Comparison of ENCODE assay signal across 9 cellular contexts in the genomic region with DNA sequence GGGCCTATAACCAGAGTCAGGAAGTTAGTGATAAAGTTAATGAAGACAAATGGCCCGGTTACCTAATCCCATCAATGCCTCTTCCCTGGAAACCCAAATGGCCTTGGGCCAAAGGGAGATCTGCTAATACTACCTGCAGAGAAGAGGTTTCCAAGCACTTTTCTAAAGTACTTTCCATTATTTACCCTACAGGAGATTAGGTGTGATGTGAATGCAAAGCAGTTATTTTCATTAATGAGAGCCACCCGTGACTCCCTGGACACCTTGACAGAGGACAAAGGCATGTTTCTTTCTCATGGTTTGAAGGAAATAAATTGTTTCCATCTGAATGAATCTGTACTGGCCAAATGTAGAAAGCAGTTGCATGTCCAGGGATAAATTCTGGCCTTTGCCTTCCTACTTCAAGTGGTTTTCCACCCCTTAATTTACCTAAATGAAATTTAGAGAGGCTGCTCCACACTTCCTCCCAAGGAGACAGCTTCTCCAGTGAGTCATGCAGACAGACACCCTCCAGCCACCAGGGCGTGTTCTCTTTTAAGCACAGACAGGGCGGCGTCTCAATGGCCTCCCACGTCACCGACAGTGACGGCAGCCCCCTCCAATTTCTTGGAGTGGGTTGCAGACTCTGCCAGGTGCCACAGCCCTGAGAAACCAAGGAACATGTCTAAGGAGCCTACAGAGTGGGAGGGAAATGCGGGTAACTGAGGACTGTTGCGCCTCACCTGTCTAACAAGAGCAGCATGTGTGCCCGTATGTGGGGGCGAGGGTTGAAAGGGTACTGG. TPM values are rescaled to one million over a fixed set of nuclear protein-coding genes. Genes with fewer than 3 reads are reported as not detected.
DNase-seq lines count a peak whose midpoint lies in the region; ATAC-seq and TF ChIP-seq lines count a peak whose summit lies in the region.
"Had no signal": no experiment of that assay in that cellular context is flagged by ENCODE, and none has a peak within 500 bp of the region (broad histone marks: within the 10 kb centered on the region; RNA-seq: fewer than 3 reads in every experiment).

No MANE protein-coding gene starts in this region.

- H3K4me1 ChIP-seq in PC-3 (ENCODE audit: insufficient read depth, low read length): peaks cover 24% of the 10 kb centered on the region
- H3K4me1 ChIP-seq in upper lobe of right lung: no peaks in the 10 kb centered on the region

- DNase-seq in NCI-H524 (lab: John Stamatoyannopoulos, UW) (peak; percentile 53 to 55), NCI-H524 treated with DMSO at 0.1 percent for 48 hours (lab: John Stamatoyannopoulos, UW) (no peak), PC-3 (peak; percentile 67), fibroblast of villous mesenchyme (ENCODE audit: low read depth) (peak; percentile 78), upper lobe of right lung (no peak), NCI-H187 (lab: John Stamatoyannopoulos, UW) (no peak)
- no peak for DNase-seq in stimulated activated CD4-positive, alpha-beta T cell treated with anti-CD3 and anti-CD28 coated beads, Interleukin-12 subunit alpha, Interleukin-12 subunit beta, amount 100 ng/mL, for 4 hours
- DNase-seq: activated T-cell treated with anti-CD3 and anti-CD28 coated beads, Interleukin-2, amount 50 U/mL, for 4 hours had no signal

- TF ChIP-seq CTCF in PC-3 (conservative IDR thresholded peaks at IDR 0.05; ENCODE audit: low read depth, low read length) (no peak), fibroblast of villous mesenchyme (IDR thresholded peaks at IDR 0.05; ENCODE audit: insufficient read depth, low read depth, low read length) (no peak), upper lobe of right lung (IDR thresholded peaks at IDR 0.05) (no peak)

- H3K4me2 ChIP-seq in PC-3 (ENCODE audit: low read length): peak overlapping the region; percentile 64

- H3K9me2 ChIP-seq in PC-3 (replicated peaks; ENCODE audit: low read length): no peaks in the 10 kb centered on the region

- no peaks in the 10 kb centered on the region for H4K20me1 ChIP-seq in PC-3 (ENCODE audit: low read length)

- H2AFZ ChIP-seq in PC-3 (ENCODE audit: low read length): peak overlapping the region; percentile 81

- no peaks in the 10 kb centered on the region for H3F3A ChIP-seq in PC-3 (ENCODE audit: low read length, unreplicated experiment)

- H3K9ac ChIP-seq in PC-3 (ENCODE audit: low read length): no peak overlapping the region

- H3K27ac ChIP-seq in PC-3 (ENCODE audit: low read length): peak overlapping the region; percentile 33
- H3K27ac ChIP-seq in upper lobe of right lung: no peak overlapping the region

- no peak overlapping the region for H3K4me3 ChIP-seq in PC-3 (ENCODE audit: low read length)
- H3K4me3 ChIP-seq in fibroblast of villous mesenchyme (ENCODE audit: low read depth, low read length): no peak overlapping the region
- H3K4me3 ChIP-seq in upper lobe of right lung: no peak overlapping the region

- CTCF ChIA-PET in PC-3 (lab: Charles Lee): interaction anchor here (0.7 kb wide), 1 partner anchor 12 kb away, joined by 5 read pairs; no protein-coding TSS in a partner anchor

- ATAC-seq in PC-3 (peak; percentile 93), upper lobe of right lung (peak; percentile 70), GM21825 (IDR thresholded peaks at IDR 0.05; ENCODE audit: unreplicated experiment) (no peak)
- ATAC-seq: activated T-cell treated with anti-CD3 and anti-CD28 coated beads, Interleukin-2, amount 50 U/mL, for 4 hours had no signal

- POLR2A ChIA-PET in PC-3 (lab: Charles Lee; ENCODE audit: unreplicated experiment): no interaction called here

- BruUV-seq in PC-3 (replicated peaks; lab: Mats Ljungman, UMichigan): no TSS peak

- intact Hi-C loops in PC-3 (cut with micrococcal nuclease): loop anchor here (5.0 kb wide), 1 partner anchor 672 kb away; no protein-coding TSS in a partner anchor
- intact Hi-C loops in upper lobe of right lung (cut with DNase I): no loop called here

- H3K79me2 ChIP-seq in PC-3 (ENCODE audit: low read length): no peaks in the 10 kb centered on the region

- H3K9me3 ChIP-seq in PC-3 (ENCODE audit: low read length): no peaks in the 10 kb centered on the region
- no peaks in the 10 kb centered on the region for H3K9me3 ChIP-seq in upper lobe of right lung

- H3K36me3 ChIP-seq in PC-3 (ENCODE audit: low read depth, low read length) (no peaks in the 10 kb centered on the region), upper lobe of right lung (no peaks in the 10 kb centered on the region)

- H3K27me3 ChIP-seq in PC-3 (ENCODE audit: low read length): no peaks in the 10 kb centered on the region
- H3K27me3 ChIP-seq in upper lobe of right lung: no peaks in the 10 kb centered on the region

RNA-seq across cellular contexts. Expression of a gene that starts 43.9 kb away (rescaled TPM):
- 38.2 and 44.5 TPM in 2 replicates for total RNA-seq in PC-3 (2014; rRNA removed)
- 23.8 and 31.1 TPM in 2 replicates for total RNA-seq in fibroblast of villous mesenchyme
- total RNA-seq in upper lobe of right lung: 11.6 TPM

Comparison
In these comparisons a context has a peak if more than half of its experiments do, and no peak if none do; other contexts are left out.
1. DNase-seq: peak in NCI-H524 (2 of 2), PC-3 (single experiment) and fibroblast of villous mesenchyme (single experiment); none in NCI-H524 treated with DMSO at 0.1 percent for 48 hours (single experiment), upper lobe of right lung (single experiment), NCI-H187 (0 of 2) and stimulated activated CD4-positive, alpha-beta T cell treated with anti-CD3 and anti-CD28 coated beads, Interleukin-12 subunit alpha, Interleukin-12 subunit beta, amount 100 ng/mL, for 4 hours (single experiment).